ENCODE assay signal across 15 cellular contexts in genomic region chr5:118548761-118549160, GRCh38.
DNase-seq lines count a peak whose midpoint lies in the region; ATAC-seq and TF ChIP-seq lines count a peak whose summit lies in the region.
"Had no signal": no experiment of that assay in that cellular context is flagged by ENCODE, and none has a peak within 500 bp of the region (broad histone marks: within the 10 kb centered on the region; RNA-seq: fewer than 3 reads in every experiment).

No MANE protein-coding gene starts in this region.

- intact Hi-C loops in HCT116 (cut with micrococcal nuclease): no loop called here

- H2AFZ ChIP-seq in HCT116 (ENCODE audit: low read depth, low read length, poor library complexity, severe bottlenecking): no peak overlapping the region

- H3K9me3 Mint-ChIP-seq in activated T-cell treated with anti-CD3 and anti-CD28 coated beads, Interleukin-2, amount 50 U/mL, for 4 hours: no peaks in the 10 kb centered on the region
- H3K9me3 Mint-ChIP-seq: activated naive CD8-positive, alpha-beta T cell treated with anti-CD3 and anti-CD28 coated beads, Interleukin-2, amount 10 ng/mL, durations not matched to agents 7 days and 5 days; T-helper 1 cell treated with Interleukin-12 subunit alpha and Interleukin-12 subunit beta and Interleukin-4 antibody, amounts not matched to agents 30 μg/mL and 1 μg/mL, for 36 hours had no signal

- CTCF ChIA-PET in HCT116 (lab: Charles Lee): no interaction called here

- H3K4me3 ChIP-seq in HCT116 (replicated peaks in 1 of 2; ENCODE audit: low read depth in 1 of 2, low read length in 2 of 2): no peak overlapping the region
- H3K4me3 ChIP-seq: thoracic aorta had no signal

- BruUV-seq in HCT116 (replicated peaks; lab: Mats Ljungman, UMichigan): no TSS peak

- H3K4me1 ChIP-seq in HCT116 (ENCODE audit: control insufficient read depth in 1 of 2, insufficient read depth in 2 of 2, low read length in 2 of 2): no peaks in the 10 kb centered on the region

- no peaks in the 10 kb centered on the region for H3K4me1 Mint-ChIP-seq in activated T-cell treated with anti-CD3 and anti-CD28 coated beads, Interleukin-2, amount 50 U/mL, for 4 hours (ENCODE audit: low read depth)
- H3K4me1 Mint-ChIP-seq: activated naive CD8-positive, alpha-beta T cell treated with anti-CD3 and anti-CD28 coated beads, Interleukin-2, amount 10 ng/mL, durations not matched to agents 7 days and 5 days had no signal

- H3K36me3 ChIP-seq in HCT116 (ENCODE audit: control insufficient read depth in 1 of 2, insufficient read depth in 2 of 2, low read length in 2 of 2): no peaks in the 10 kb centered on the region
- H3K36me3 ChIP-seq: thoracic aorta had no signal

- no peak for TF ChIP-seq RAD21 in HCT116 (IDR thresholded peaks at IDR 0.05; ENCODE audit: low read depth)

- H3K9me3 ChIP-seq in HCT116 (ENCODE audit: control insufficient read depth in 1 of 2, insufficient read depth in 1 of 2, low read depth in 1 of 2, low read length in 2 of 2): no peaks in the 10 kb centered on the region
- H3K9me3 ChIP-seq: thoracic aorta had no signal

- no peaks in the 10 kb centered on the region for H4K20me1 ChIP-seq in HCT116 (ENCODE audit: insufficient read depth)

- H3K36me3 Mint-ChIP-seq in activated T-cell treated with anti-CD3 and anti-CD28 coated beads, Interleukin-2, amount 50 U/mL, for 4 hours (ENCODE audit: insufficient read depth): no peaks in the 10 kb centered on the region
- H3K36me3 Mint-ChIP-seq: activated naive CD8-positive, alpha-beta T cell treated with anti-CD3 and anti-CD28 coated beads, Interleukin-2, amount 10 ng/mL, durations not matched to agents 7 days and 5 days had no signal

- H3K79me2 ChIP-seq in HCT116 (ENCODE audit: insufficient read depth, low read length): no peaks in the 10 kb centered on the region

- ATAC-seq in HCT116 (no peak), GM21515 (IDR thresholded peaks at IDR 0.05; ENCODE audit: unreplicated experiment) (no peak)
- no peak for ATAC-seq in activated T-cell treated with anti-CD3 and anti-CD28 coated beads, Interleukin-2, amount 50 U/mL, for 4 hours
- ATAC-seq: activated CD8-positive, alpha-beta T cell treated with anti-CD3 and anti-CD28 coated beads, Interleukin-2, amount 10 ng/mL, durations not matched to agents 7 days and 5 days had no signal

- no peak overlapping the region for H3K4me2 ChIP-seq in HCT116 (ENCODE audit: low read length)

- TF ChIP-seq CTCF in HCT116 (IDR thresholded peaks at IDR 0.05 in 2 of 3, conservative IDR thresholded peaks at IDR 0.05 in 1 of 3; ENCODE audit: borderline replicate concordance in 1 of 3, insufficient read depth in 1 of 3, low read depth in 2 of 3, low read length in 2 of 3) (no peak), GM13977 (IDR thresholded peaks at IDR 0.05; ENCODE audit: extremely low read depth, insufficient read depth, missing control alignments) (no peak)

- no peaks in the 10 kb centered on the region for H3K9me2 ChIP-seq in HCT116 (ENCODE audit: insufficient read depth)

- no peaks in the 10 kb centered on the region for H3K27me3 ChIP-seq in HCT116 (ENCODE audit: insufficient read depth, low read length)

- RAD21 ChIA-PET in HCT116 (lab: Charles Lee; ENCODE audit: low non-redundant PET in 1 of 2, low total read pairs in 2 of 2, uncharacterized antibody in 2 of 2, unreplicated experiment in 2 of 2): no interaction called here

- in situ Hi-C loops in ACHN (cut with HindIII; ENCODE audit: low pct_ligation_motif_present, low pct_unique_long_range_greater_than_20kb, low sequenced_read_pairs): no loop called here
- in situ Hi-C loops in GM13977 (cut with MboI; ENCODE audit: low pct_unique_long_range_greater_than_20kb, low sequenced_read_pairs, unreplicated experiment): no loop called here

- H3K9ac ChIP-seq in HCT116 (ENCODE audit: low read length): no peak overlapping the region

- DNase-seq in ACHN (peak; percentile 12), HCT116 (ENCODE audit: low read depth, low spot score) (no peak), T1000 (lab: John Stamatoyannopoulos, UW) (peak; percentile 6), fibroblast of the conjunctiva (ENCODE audit: low read depth) (peak; percentile 78), HUDEP-2 (lab: John Stamatoyannopoulos, UW; ENCODE audit: unreplicated experiment in 76 of 76) (no peak), GM13977 (ENCODE audit: low spot score) (no peak)
- no peak for DNase-seq in activated T-cell treated with anti-CD3 and anti-CD28 coated beads, Interleukin-2, amount 50 U/mL, for 4 hours
- DNase-seq: activated CD8-positive, alpha-beta T cell treated with anti-CD3 and anti-CD28 coated beads, Interleukin-2, amount 10 ng/mL, durations not matched to agents 7 days and 5 days; activated naive CD8-positive, alpha-beta T cell treated with anti-CD3 and anti-CD28 coated beads, Interleukin-2, amount 10 ng/mL, durations not matched to agents 7 days and 5 days; AML-193; effector CD4-positive, alpha-beta T cell; NCI-H1436 had no signal

- no peak overlapping the region for H3K4me3 Mint-ChIP-seq in activated T-cell treated with anti-CD3 and anti-CD28 coated beads, Interleukin-2, amount 50 U/mL, for 4 hours
- H3K4me3 Mint-ChIP-seq: activated CD8-positive, alpha-beta T cell treated with anti-CD3 and anti-CD28 coated beads, Interleukin-2, amount 10 ng/mL, durations not matched to agents 7 days and 5 days; activated naive CD8-positive, alpha-beta T cell treated with anti-CD3 and anti-CD28 coated beads, Interleukin-2, amount 10 ng/mL, durations not matched to agents 7 days and 5 days; T-helper 1 cell treated with Interleukin-12 subunit alpha and Interleukin-12 subunit beta and Interleukin-4 antibody, amounts not matched to agents 30 μg/mL and 1 μg/mL, for 36 hours had no signal

- no peak overlapping the region for H3K27ac ChIP-seq in HCT116 (ENCODE audit: low read depth, low read length)
- H3K27ac ChIP-seq: thoracic aorta had no signal

- no peak for TF ChIP-seq POLR2A in HCT116 (IDR thresholded peaks at IDR 0.05; ENCODE audit: borderline replicate concordance, extremely low read depth, insufficient read depth, insufficient read length)

- H3K27me3 Mint-ChIP-seq in activated T-cell treated with anti-CD3 and anti-CD28 coated beads, Interleukin-2, amount 50 U/mL, for 4 hours (ENCODE audit: low read depth): no peaks in the 10 kb centered on the region
- H3K27me3 Mint-ChIP-seq: activated naive CD8-positive, alpha-beta T cell treated with anti-CD3 and anti-CD28 coated beads, Interleukin-2, amount 10 ng/mL, durations not matched to agents 7 days and 5 days had no signal

- POLR2A ChIA-PET in HCT116 (lab: Charles Lee): no interaction called here

TF ChIP-seq in HCT116, 20 proteins besides CTCF, POLR2A, EP300 and RAD21:
- TF ChIP-seq CEBPB (IDR thresholded peaks at IDR 0.05; ENCODE audit: low read depth) (peak; percentile 48; the same call in 1 of the 2 replicates), TCF7L2 (IDR thresholded peaks at IDR 0.05; ENCODE audit: borderline replicate concordance, extremely low read depth, insufficient read depth, insufficient read length) (no peak)
TF ChIP-seq in HCT116: peak in this region for 1.

Comparison
In these comparisons a context has a peak if more than half of its experiments do, and no peak if none do; other contexts are left out.
1. DNase-seq: peak in ACHN (single experiment), T1000 (single experiment) and fibroblast of the conjunctiva (single experiment); none in HCT116 (single experiment), HUDEP-2 (0 of 76), GM13977 (single experiment) and activated T-cell treated with anti-CD3 and anti-CD28 coated beads, Interleukin-2, amount 50 U/mL, for 4 hours (single experiment).